14 cellular contexts compared by ENCODE assay signal in genomic region chr15:58064119-58065010, GRCh38. TPM values are rescaled to one million over a fixed set of nuclear protein-coding genes. Genes with fewer than 3 reads are reported as not detected.
DNase-seq lines count a peak whose midpoint lies in the region; ATAC-seq, FAIRE-seq and TF ChIP-seq lines count a peak whose summit lies in the region.
"Had no signal": no experiment of that assay in that cellular context is flagged by ENCODE, and none has a peak within 500 bp of the region (broad histone marks: within the 10 kb centered on the region; RNA-seq: fewer than 3 reads in every experiment).

No MANE protein-coding gene starts in this region.

- peak; percentile 81 for FAIRE-seq in A549 (lab: Jason Lieb, UNC)
- no peak for FAIRE-seq in endothelial cell of umbilical vein (lab: Jason Lieb, UNC)

- no peaks in the 10 kb centered on the region for H3K27me3 ChIP-seq in endothelial cell of umbilical vein (ENCODE audit: control insufficient read depth in 2 of 2, insufficient read depth in 2 of 2, low read length in 2 of 2)

- H4K20me1 ChIP-seq in endothelial cell of umbilical vein (replicated peaks; ENCODE audit: control insufficient read depth, extremely low read depth, insufficient read depth, low read length) = no peaks in the 10 kb centered on the region

- TF ChIP-seq CTCF in A549 (IDR thresholded peaks at IDR 0.05) (no peak), endothelial cell of umbilical vein (IDR thresholded peaks at IDR 0.05; ENCODE audit: extremely low read depth in 1 of 2, insufficient read depth in 1 of 2, low read depth in 1 of 2, low read length in 2 of 2) (no peak)

- intact Hi-C loops in endothelial cell of umbilical vein (cut with micrococcal nuclease) = loop anchor here (2.0 to 10.0 kb wide), 2 partner anchors 142 to 720 kb away; no protein-coding TSS in a partner anchor

- no peak for DNase-seq in A549 (ENCODE audit: low read depth in 1 of 2, low spot score in 1 of 2)
- DNase-seq in endothelial cell of umbilical vein (ENCODE audit: low read depth, low spot score) = peak; percentile 75
- no peak for DNase-seq in naive thymus-derived CD8-positive, alpha-beta T cell
- DNase-seq in C1 segment of cervical spinal cord (lab: John Stamatoyannopoulos, UW) = no peak
- DNase-seq: GF-D8, NCI-H1436, NCI-H69 had no signal

- H3K36me3 Mint-ChIP-seq in naive thymus-derived CD8-positive, alpha-beta T cell = peaks cover 0 to 8% (median 0%) of the 10 kb centered on the region in 3 donors
- H3K36me3 Mint-ChIP-seq: IgD-negative memory B cell had no signal

- BruUV-seq in endothelial cell of umbilical vein (replicated peaks; lab: Mats Ljungman, UMichigan) = TSS peak; percentile 24

- H3K9ac ChIP-seq in ES-I3 (ENCODE audit: low read depth, low read length) (peak overlapping the region; percentile 62; the same call in 1 of the 2 replicates), endothelial cell of umbilical vein (replicated peaks; ENCODE audit: extremely low read depth, insufficient read depth, low read length) (peak overlapping the region; percentile 79)

- CTCF ChIA-PET in A549 (lab: Yijun Ruan, JAX) (interaction anchor here (0.5 to 3.7 kb wide), 6 partner anchors 14 to 331 kb away, joined by 3 to 15 read pairs (median 3); no protein-coding TSS in a partner anchor), endothelial cell of umbilical vein (lab: Charles Lee) (interaction anchor here (1.1 to 12.9 kb wide), 10 partner anchors 9 to 331 kb away, joined by 4 to 636 read pairs (median 11); no protein-coding TSS in a partner anchor)

- no peaks in the 10 kb centered on the region for H3K9me1 ChIP-seq in endothelial cell of umbilical vein (replicated peaks; ENCODE audit: control insufficient read depth, extremely low read depth, insufficient read depth, low read length)

- peaks cover 40 to 65% (median 52%) of the 10 kb centered on the region in 5 donors for H3K27me3 Mint-ChIP-seq in naive thymus-derived CD8-positive, alpha-beta T cell

- no peak for TF ChIP-seq RAD21 in A549 (conservative IDR thresholded peaks at IDR 0.05 in 1 of 2, IDR thresholded peaks at IDR 0.05 in 1 of 2)

- peaks cover 0 to 8% (median 0%) of the 10 kb centered on the region in 9 donors for H3K9me3 Mint-ChIP-seq in naive thymus-derived CD8-positive, alpha-beta T cell
- H3K9me3 Mint-ChIP-seq: IgD-negative memory B cell had no signal

- H3K27ac ChIP-seq in A549 (no peak overlapping the region), endothelial cell of umbilical vein (ENCODE audit: insufficient read depth, low read depth, low read length) (peak overlapping the region; percentile 70)
- H3K27ac ChIP-seq: RWPE1 had no signal

- H3K36me3 ChIP-seq in ES-I3 (ENCODE audit: insufficient read depth, low read length) (no peaks in the 10 kb centered on the region), endothelial cell of umbilical vein (ENCODE audit: control insufficient read depth in 2 of 2, extremely low read depth in 1 of 2, insufficient read depth in 2 of 2, low read length in 2 of 2) (no peaks in the 10 kb centered on the region)
- H3K36me3 ChIP-seq: BE2C had no signal

- H3K4me3 ChIP-seq in A549 (no peak overlapping the region), endothelial cell of umbilical vein (replicated peaks in 1 of 3; ENCODE audit: insufficient read depth in 1 of 3, low read depth in 1 of 3, low read length in 3 of 3) (peak overlapping the region; percentile 61 to 92 (median 80))

- dilution Hi-C loops in endothelial cell of umbilical vein (cut with MboI; ENCODE audit: extremely low pct_ligation_motif_present, low sequenced_read_pairs) = loop anchor here (25.0 kb wide), 1 partner anchor 202 kb away; no protein-coding TSS in a partner anchor

- ATAC-seq in A549 (no peak), GM21737 (IDR thresholded peaks at IDR 0.05; ENCODE audit: unreplicated experiment) (no peak), GM19324 (IDR thresholded peaks at IDR 0.05; ENCODE audit: low FRiP score, unreplicated experiment) (no peak), HG03354 (IDR thresholded peaks at IDR 0.05; ENCODE audit: poor library complexity, severe bottlenecking, unreplicated experiment) (no peak)
- no peak for ATAC-seq in naive thymus-derived CD8-positive, alpha-beta T cell

- TF ChIP-seq EP300 in A549 (IDR thresholded peaks at IDR 0.05) = no peak

- H3K4me2 ChIP-seq in A549 (no peak overlapping the region), endothelial cell of umbilical vein (ENCODE audit: insufficient read depth, low read length) (peak overlapping the region; percentile 100)

- H3K4me1 ChIP-seq in A549 = peaks cover 7% of the 10 kb centered on the region; the same call in 1 of the 3 replicates
- peaks cover 7% of the 10 kb centered on the region; the same call in 1 of the 2 replicates for H3K4me1 ChIP-seq in ES-I3 (ENCODE audit: insufficient read depth, low read length)
- peaks cover 19% of the 10 kb centered on the region for H3K4me1 ChIP-seq in endothelial cell of umbilical vein (ENCODE audit: control insufficient read depth, extremely low read depth, insufficient read depth, low read length)
- H3K4me1 ChIP-seq: BE2C had no signal

- H3K9me3 ChIP-seq in A549 (peaks cover 11% of the 10 kb centered on the region; the same call in 2 of the 3 replicates), ES-I3 (ENCODE audit: control insufficient read depth, insufficient read depth, low read length) (no peaks in the 10 kb centered on the region; the same call in 1 of the 2 replicates), endothelial cell of umbilical vein (replicated peaks; ENCODE audit: control insufficient read depth, insufficient read depth, low read length) (no peaks in the 10 kb centered on the region)
- H3K9me3 ChIP-seq: BE2C had no signal

- H3K4me1 Mint-ChIP-seq in naive thymus-derived CD8-positive, alpha-beta T cell = peaks cover 3 to 9% (median 8%) of the 10 kb centered on the region in 4 donors

- H3K27ac Mint-ChIP-seq in naive thymus-derived CD8-positive, alpha-beta T cell = peak overlapping the region in 1 of 10 donors; percentile 58

- peaks cover 26% of the 10 kb centered on the region for H3K79me2 ChIP-seq in endothelial cell of umbilical vein (ENCODE audit: control insufficient read depth, insufficient read depth, low read length)

- no peak for TF ChIP-seq POLR2A in A549 (IDR thresholded peaks at IDR 0.05; ENCODE audit: low read length)
- no peak for TF ChIP-seq POLR2A in endothelial cell of umbilical vein (IDR thresholded peaks at IDR 0.05; ENCODE audit: low read depth, low read length)

- peak overlapping the region; percentile 85 for H2AFZ ChIP-seq in endothelial cell of umbilical vein (ENCODE audit: low read depth, low read length)

- POLR2A ChIA-PET in A549 (lab: Yijun Ruan, JAX) = no interaction called here
- POLR2A ChIA-PET in endothelial cell of umbilical vein (lab: Charles Lee) = no interaction called here
- POLR2A ChIA-PET in naive thymus-derived CD8-positive, alpha-beta T cell (lab: Charles Lee) = no interaction called here

- H3K4me3 Mint-ChIP-seq in naive thymus-derived CD8-positive, alpha-beta T cell = peak overlapping the region in 8 of 10 donors; percentile 5 to 73 (median 46)
- H3K4me3 Mint-ChIP-seq: IgD-negative memory B cell had no signal

- 51% methylated on average over 23 of the region's 23 CpGs for WGBS in A549 (ENCODE audit: missing lambda C conversion rate)

TF ChIP-seq in A549, 52 proteins besides CTCF, POLR2A, EP300 and RAD21:
- TF ChIP-seq CHD2 (IDR thresholded peaks at IDR 0.05; ENCODE audit: low read length, partially characterized antibody) = no peak
- TF ChIP-seq CBX8 (IDR thresholded peaks at IDR 0.05) = peak; percentile 69; the same call in 1 of the 2 replicates
- TF ChIP-seq ZC3H11A (IDR thresholded peaks at IDR 0.05) = no peak
- TF ChIP-seq JUNB (IDR thresholded peaks at IDR 0.05) = no peak
- no peak for TF ChIP-seq SMC3 (IDR thresholded peaks at IDR 0.05)

TF ChIP-seq in endothelial cell of umbilical vein, 7 proteins besides CTCF, POLR2A, EP300 and RAD21:
- no peak for TF ChIP-seq POLR2AphosphoS5 (IDR thresholded peaks at IDR 0.05; ENCODE audit: insufficient read depth, low read depth, low read length)
- no peak for TF ChIP-seq JUN (IDR thresholded peaks at IDR 0.05; ENCODE audit: borderline replicate concordance, insufficient read depth, insufficient read length, low read depth)
- TF ChIP-seq MAX (IDR thresholded peaks at IDR 0.05; ENCODE audit: insufficient read depth, insufficient read length) = no peak
- no peak for TF ChIP-seq MYC (IDR thresholded peaks at IDR 0.05; ENCODE audit: low read depth, low read length)
- no peak for TF ChIP-seq GATA2 (IDR thresholded peaks at IDR 0.05; ENCODE audit: insufficient read depth, insufficient read length, low read depth, low read length)
- no peak for TF ChIP-seq EZH2 (IDR thresholded peaks at IDR 0.05; ENCODE audit: borderline replicate concordance, low read depth, low read length, severe bottlenecking)

RNA-seq across cellular contexts. Expression of gene ALDH1A2, which starts 1.1 kb away (rescaled TPM):
- polyA plus RNA-seq in A549 (2011; rRNA removed) = 0.23 and 0.30 TPM in 2 replicates
- polyA plus RNA-seq in A549 (2012; cell fraction: cytosol; rRNA removed) = not detected in 2 replicates
- polyA plus RNA-seq in A549 (2012; cell fraction: nucleus; rRNA removed) = 0.04 and 0.26 TPM in 2 replicates
- 0.22 to 0.35 TPM (median 0.25 TPM) in 3 replicates for polyA plus RNA-seq in A549 (2017; fragmentation: RNase III; extraction: RNeasy Plus Mini Kit Qiagen cat#74134 plus additional on column Dnase treatment)
- 1.4 TPM in 1 of 2 replicates, not detected in the other for polyA minus RNA-seq in A549 (2011; rRNA and poly(A)+ RNA removed)
- 11.7 and 34.9 TPM in 2 replicates for total RNA-seq in endothelial cell of umbilical vein
- polyA plus RNA-seq in endothelial cell of umbilical vein = 14.8 and 16.3 TPM in 2 replicates
- 16.9 and 19.0 TPM in 2 replicates for polyA plus RNA-seq in endothelial cell of umbilical vein (2011; cell fraction: cytosol; rRNA removed)
- 20.0 and 21.5 TPM in 2 replicates for polyA plus RNA-seq in endothelial cell of umbilical vein (2011; cell fraction: nucleus; rRNA removed)
- polyA plus RNA-seq in endothelial cell of umbilical vein (2012) = 7.6 and 27.2 TPM in 2 replicates
- polyA minus RNA-seq in endothelial cell of umbilical vein = 26.4 and 32.6 TPM in 2 replicates
- not detected for polyA minus RNA-seq in endothelial cell of umbilical vein (2011; cell fraction: cytosol; rRNA and poly(A)+ RNA removed)
- 18.4 and 19.8 TPM in 2 replicates for polyA minus RNA-seq in endothelial cell of umbilical vein (2011; cell fraction: nucleus; rRNA and poly(A)+ RNA removed)
- total RNA-seq in naive thymus-derived CD8-positive, alpha-beta T cell = not detected
- not detected for polyA plus RNA-seq in naive thymus-derived CD8-positive, alpha-beta T cell
- polyA plus RNA-seq: IgD-negative memory B cell had no signal

Comparison
In these comparisons a context has a peak if more than half of its experiments do, and no peak if none do; other contexts are left out.
1. RNA of gene ALDH1A2, which starts 1.1 kb away (polyA plus RNA-seq): 7.6 to 27.2 TPM in endothelial cell of umbilical vein; 0.04 to 0.35 TPM in A549 and not detected in naive thymus-derived CD8-positive, alpha-beta T cell; every median in the first group is over 4 times any median in the second.